In genomic region chr5:154676508-154676907, GRCh38 we compare ENCODE assay signal across 11 cellular contexts.
"Had no signal": no experiment of that assay in that cellular context is flagged by ENCODE, and none has a peak within 500 bp of the region (broad histone marks: within the 10 kb centered on the region; RNA-seq: fewer than 3 reads in every experiment).

No MANE protein-coding gene starts in this region.

- H3K4me2 ChIP-seq: GM23338 had no signal

- H2AFZ ChIP-seq: GM23248 had no signal

- ATAC-seq: GM23338, HCT116 had no signal

- H3K9ac ChIP-seq: GM23248 had no signal

- H3K9me3 ChIP-seq: HAP-1 had no signal

- FAIRE-seq: H1, H54 had no signal

- DNase-seq: GM23248, GOT3, H7, H9, HCEC 1CT, HFFc6 had no signal

- H3K4me3 ChIP-seq: GM23248, GM23338, HAP-1 had no signal

- H3K4me1 ChIP-seq: HAP-1 had no signal

- H3K36me3 ChIP-seq: HAP-1 had no signal

- H3K27ac ChIP-seq: GM23248 had no signal
